1 cellular context compared by ENCODE assay signal in the genomic region with DNA sequence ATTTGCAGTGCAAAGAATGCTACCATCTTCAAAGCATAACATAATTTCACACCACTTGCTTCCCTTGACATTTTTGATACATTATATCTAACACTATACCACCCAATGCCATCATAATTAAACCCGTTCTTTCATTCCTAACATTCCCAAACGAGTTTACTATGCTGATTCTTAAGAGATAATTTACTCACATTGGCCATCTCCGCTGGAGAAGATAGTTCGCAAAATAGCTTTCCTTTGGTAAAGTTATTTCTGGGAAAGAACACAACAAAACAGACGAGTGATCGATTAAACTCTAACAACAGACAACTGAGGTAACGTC.
TF ChIP-seq lines count a peak whose summit lies in the region.

No MANE protein-coding gene starts in this region.

TF ChIP-seq in GM23338, 12 proteins besides CTCF, POLR2A, EP300 and RAD21 (continued from another document):
- TF ChIP-seq, protein P1, sequence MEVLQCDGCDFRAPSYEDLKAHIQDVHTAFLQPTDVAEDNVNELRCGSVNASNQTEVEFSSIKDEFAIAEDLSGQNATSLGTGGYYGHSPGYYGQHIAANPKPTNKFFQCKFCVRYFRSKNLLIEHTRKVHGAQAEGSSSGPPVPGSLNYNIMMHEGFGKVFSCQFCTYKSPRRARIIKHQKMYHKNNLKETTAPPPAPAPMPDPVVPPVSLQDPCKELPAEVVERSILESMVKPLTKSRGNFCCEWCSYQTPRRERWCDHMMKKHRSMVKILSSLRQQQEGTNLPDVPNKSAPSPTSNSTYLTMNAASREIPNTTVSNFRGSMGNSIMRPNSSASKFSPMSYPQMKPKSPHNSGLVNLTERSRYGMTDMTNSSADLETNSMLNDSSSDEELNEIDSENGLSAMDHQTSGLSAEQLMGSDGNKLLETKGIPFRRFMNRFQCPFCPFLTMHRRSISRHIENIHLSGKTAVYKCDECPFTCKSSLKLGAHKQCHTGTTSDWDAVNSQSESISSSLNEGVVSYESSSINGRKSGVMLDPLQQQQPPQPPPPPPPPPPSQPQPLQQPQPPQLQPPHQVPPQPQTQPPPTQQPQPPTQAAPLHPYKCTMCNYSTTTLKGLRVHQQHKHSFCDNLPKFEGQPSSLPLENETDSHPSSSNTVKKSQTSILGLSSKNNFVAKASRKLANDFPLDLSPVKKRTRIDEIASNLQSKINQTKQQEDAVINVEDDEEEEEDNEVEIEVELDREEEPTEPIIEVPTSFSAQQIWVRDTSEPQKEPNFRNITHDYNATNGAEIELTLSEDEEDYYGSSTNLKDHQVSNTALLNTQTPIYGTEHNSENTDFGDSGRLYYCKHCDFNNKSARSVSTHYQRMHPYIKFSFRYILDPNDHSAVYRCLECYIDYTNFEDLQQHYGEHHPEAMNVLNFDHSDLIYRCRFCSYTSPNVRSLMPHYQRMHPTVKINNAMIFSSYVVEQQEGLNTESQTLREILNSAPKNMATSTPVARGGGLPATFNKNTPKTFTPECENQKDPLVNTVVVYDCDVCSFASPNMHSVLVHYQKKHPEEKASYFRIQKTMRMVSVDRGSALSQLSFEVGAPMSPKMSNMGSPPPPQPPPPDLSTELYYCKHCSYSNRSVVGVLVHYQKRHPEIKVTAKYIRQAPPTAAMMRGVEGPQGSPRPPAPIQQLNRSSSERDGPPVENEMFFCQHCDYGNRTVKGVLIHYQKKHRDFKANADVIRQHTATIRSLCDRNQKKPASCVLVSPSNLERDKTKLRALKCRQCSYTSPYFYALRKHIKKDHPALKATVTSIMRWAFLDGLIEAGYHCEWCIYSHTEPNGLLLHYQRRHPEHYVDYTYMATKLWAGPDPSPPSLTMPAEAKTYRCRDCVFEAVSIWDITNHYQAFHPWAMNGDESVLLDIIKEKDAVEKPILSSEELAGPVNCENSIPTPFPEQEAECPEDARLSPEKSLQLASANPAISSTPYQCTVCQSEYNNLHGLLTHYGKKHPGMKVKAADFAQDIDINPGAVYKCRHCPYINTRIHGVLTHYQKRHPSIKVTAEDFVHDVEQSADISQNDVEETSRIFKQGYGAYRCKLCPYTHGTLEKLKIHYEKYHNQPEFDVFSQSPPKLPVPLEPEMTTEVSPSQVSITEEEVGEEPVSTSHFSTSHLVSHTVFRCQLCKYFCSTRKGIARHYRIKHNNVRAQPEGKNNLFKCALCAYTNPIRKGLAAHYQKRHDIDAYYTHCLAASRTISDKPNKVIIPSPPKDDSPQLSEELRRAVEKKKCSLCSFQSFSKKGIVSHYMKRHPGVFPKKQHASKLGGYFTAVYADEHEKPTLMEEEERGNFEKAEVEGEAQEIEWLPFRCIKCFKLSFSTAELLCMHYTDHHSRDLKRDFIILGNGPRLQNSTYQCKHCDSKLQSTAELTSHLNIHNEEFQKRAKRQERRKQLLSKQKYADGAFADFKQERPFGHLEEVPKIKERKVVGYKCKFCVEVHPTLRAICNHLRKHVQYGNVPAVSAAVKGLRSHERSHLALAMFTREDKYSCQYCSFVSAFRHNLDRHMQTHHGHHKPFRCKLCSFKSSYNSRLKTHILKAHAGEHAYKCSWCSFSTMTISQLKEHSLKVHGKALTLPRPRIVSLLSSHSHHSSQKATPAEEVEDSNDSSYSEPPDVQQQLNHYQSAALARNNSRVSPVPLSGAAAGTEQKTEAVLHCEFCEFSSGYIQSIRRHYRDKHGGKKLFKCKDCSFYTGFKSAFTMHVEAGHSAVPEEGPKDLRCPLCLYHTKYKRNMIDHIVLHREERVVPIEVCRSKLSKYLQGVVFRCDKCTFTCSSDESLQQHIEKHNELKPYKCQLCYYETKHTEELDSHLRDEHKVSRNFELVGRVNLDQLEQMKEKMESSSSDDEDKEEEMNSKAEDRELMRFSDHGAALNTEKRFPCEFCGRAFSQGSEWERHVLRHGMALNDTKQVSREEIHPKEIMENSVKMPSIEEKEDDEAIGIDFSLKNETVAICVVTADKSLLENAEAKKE (CRISPR knock-in tag; IDR thresholded peaks at IDR 0.05) = no peak
- TF ChIP-seq ZNF114 (CRISPR knock-in tag; IDR thresholded peaks at IDR 0.05) (no peak), EZH2phosphoT487 (IDR thresholded peaks at IDR 0.05; ENCODE audit: unreplicated experiment) (no peak), JUNB (IDR thresholded peaks at IDR 0.05; ENCODE audit: unreplicated experiment) (no peak), CREB1 (CRISPR knock-in tag; IDR thresholded peaks at IDR 0.05; ENCODE audit: low read depth) (no peak), NANOG (IDR thresholded peaks at IDR 0.05; ENCODE audit: borderline replicate concordance) (no peak), POLR2AphosphoS5 (IDR thresholded peaks at IDR 0.05; ENCODE audit: low read depth) (no peak)
- TF ChIP-seq, protein P2, sequence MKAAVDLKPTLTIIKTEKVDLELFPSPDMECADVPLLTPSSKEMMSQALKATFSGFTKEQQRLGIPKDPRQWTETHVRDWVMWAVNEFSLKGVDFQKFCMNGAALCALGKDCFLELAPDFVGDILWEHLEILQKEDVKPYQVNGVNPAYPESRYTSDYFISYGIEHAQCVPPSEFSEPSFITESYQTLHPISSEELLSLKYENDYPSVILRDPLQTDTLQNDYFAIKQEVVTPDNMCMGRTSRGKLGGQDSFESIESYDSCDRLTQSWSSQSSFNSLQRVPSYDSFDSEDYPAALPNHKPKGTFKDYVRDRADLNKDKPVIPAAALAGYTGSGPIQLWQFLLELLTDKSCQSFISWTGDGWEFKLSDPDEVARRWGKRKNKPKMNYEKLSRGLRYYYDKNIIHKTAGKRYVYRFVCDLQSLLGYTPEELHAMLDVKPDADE (IDR thresholded peaks at IDR 0.05) = no peak
